In genomic region chr7:156640257-156640948, GRCh38 we compare ENCODE assay signal across 8 cellular contexts. TPM values are rescaled to one million over a fixed set of nuclear protein-coding genes. Genes with fewer than 3 reads are reported as not detected.
DNase-seq lines count a peak whose midpoint lies in the region; TF ChIP-seq lines count a peak whose summit lies in the region.

Gene RNF32 (plus strand): TSS chr7:156640774. CDS start chr7:156643878, 3,104 bp downstream.

- H3K27me3 Mint-ChIP-seq in activated naive CD4-positive, alpha-beta T cell treated with anti-CD3 and anti-CD28 coated beads, Interleukin-2, amount 10 ng/mL, durations not matched to agents 7 days and 5 days = peaks cover 20% of the 10 kb centered on the region
- H3K27me3 Mint-ChIP-seq in osteocyte (ENCODE audit: unreplicated experiment) = peaks cover 7% of the 10 kb centered on the region

- H2AFZ ChIP-seq in GM23248 = peak within 1 kb of the TSS; percentile 97

- peaks cover 7% of the 10 kb centered on the region; the same call in 1 of the 2 replicates for H3K4me1 ChIP-seq in GM23248 (ENCODE audit: insufficient read depth)
- H3K4me1 ChIP-seq in thymus (ENCODE audit: control insufficient read depth, insufficient read depth, low read length) = peaks cover 9% of the 10 kb centered on the region

- peaks cover 19% of the 10 kb centered on the region for H3K79me2 ChIP-seq in GM23248 (ENCODE audit: insufficient read depth)

- H3K4me3 ChIP-seq in GM23248 = peak within 1 kb of the TSS; percentile 86
- H3K4me3 ChIP-seq in thymus (ENCODE audit: low read length) = peak within 1 kb of the TSS; percentile 77

- H3K4me2 ChIP-seq in GM23248 (ENCODE audit: unreplicated experiment) = peak within 1 kb of the TSS; percentile 84

- CTCF ChIA-PET in activated naive CD4-positive, alpha-beta T cell treated with anti-CD3 and anti-CD28 coated beads, Interleukin-2, amount 10 ng/mL, durations not matched to agents 7 days and 5 days (lab: Charles Lee) = no interaction called here

- H3K4me1 Mint-ChIP-seq in activated naive CD4-positive, alpha-beta T cell treated with anti-CD3 and anti-CD28 coated beads, Interleukin-2, amount 10 ng/mL, durations not matched to agents 7 days and 5 days = peaks cover 20% of the 10 kb centered on the region
- H3K4me1 Mint-ChIP-seq in osteocyte (ENCODE audit: unreplicated experiment) = peaks cover 22% of the 10 kb centered on the region

- H4K20me1 ChIP-seq in GM23248 (ENCODE audit: insufficient read depth) = no peaks in the 10 kb centered on the region

- H3K9me2 ChIP-seq in GM23248 (ENCODE audit: insufficient read depth) = no peaks in the 10 kb centered on the region

- WGBS in GM23248 (ENCODE audit: low coverage in 1 of 2, low lambda C conversion rate in 2 of 2, missing lambda C conversion rate in 2 of 2), 2 experiments = 1 to 2% methylated on average over 51 to 67 of the region's 85 CpGs
- WGBS in thymus = 1% methylated on average over 85 of the region's 85 CpGs

- H3K36me3 Mint-ChIP-seq in activated naive CD4-positive, alpha-beta T cell treated with anti-CD3 and anti-CD28 coated beads, Interleukin-2, amount 10 ng/mL, durations not matched to agents 7 days and 5 days = peaks cover 4% of the 10 kb centered on the region
- peaks cover 6% of the 10 kb centered on the region for H3K36me3 Mint-ChIP-seq in osteocyte (ENCODE audit: unreplicated experiment)

- peaks cover 7% of the 10 kb centered on the region for H3K9me3 Mint-ChIP-seq in activated naive CD4-positive, alpha-beta T cell treated with anti-CD3 and anti-CD28 coated beads, Interleukin-2, amount 10 ng/mL, durations not matched to agents 7 days and 5 days
- H3K9me3 Mint-ChIP-seq in osteocyte (ENCODE audit: unreplicated experiment) = peaks cover 17% of the 10 kb centered on the region

- H3K36me3 ChIP-seq in GM23248 (ENCODE audit: low read depth) (no peaks in the 10 kb centered on the region), thymus (ENCODE audit: control insufficient read depth, insufficient read depth) (no peaks in the 10 kb centered on the region)

- DNase-seq in EH (ENCODE audit: low read depth) (peak; percentile 89), GM23248 (peak; percentile 95), LoVo (ENCODE audit: low spot score) (peak; percentile 93), SIG-M5 (lab: John Stamatoyannopoulos, UW) (peak; percentile 18), globus pallidus (ENCODE audit: low spot score) (peak; percentile 87), osteocyte (ENCODE audit: extremely low spot score, unreplicated experiment) (peak; percentile 99)
- DNase-seq in activated naive CD4-positive, alpha-beta T cell treated with anti-CD3 and anti-CD28 coated beads, Interleukin-2, amount 10 ng/mL, durations not matched to agents 7 days and 5 days = peak; percentile 98

- no peaks in the 10 kb centered on the region for H3K27me3 ChIP-seq in GM23248 (replicated peaks; ENCODE audit: insufficient read depth)
- peaks cover 2% of the 10 kb centered on the region for H3K27me3 ChIP-seq in thymus (ENCODE audit: control insufficient read depth, insufficient read depth)

- peak within 1 kb of the TSS; percentile 87 for H3K9ac ChIP-seq in GM23248

- H3K27ac ChIP-seq in GM23248 (peak within 1 kb of the TSS; percentile 72), thymus (ENCODE audit: low read depth) (peak within 1 kb of the TSS; percentile 78)

- in situ Hi-C loops in GM23248 (cut with MboI) = no loop called here

- no peaks in the 10 kb centered on the region for H3F3A ChIP-seq in GM23248 (ENCODE audit: insufficient read depth)

- H3K4me3 Mint-ChIP-seq in activated naive CD4-positive, alpha-beta T cell treated with anti-CD3 and anti-CD28 coated beads, Interleukin-2, amount 10 ng/mL, durations not matched to agents 7 days and 5 days = peak within 1 kb of the TSS; percentile 85
- H3K4me3 Mint-ChIP-seq in osteocyte (ENCODE audit: unreplicated experiment) = peak within 1 kb of the TSS; percentile 87

- peak within 1 kb of the TSS; percentile 93 for H3K27ac Mint-ChIP-seq in activated naive CD4-positive, alpha-beta T cell treated with anti-CD3 and anti-CD28 coated beads, Interleukin-2, amount 10 ng/mL, durations not matched to agents 7 days and 5 days
- peak within 1 kb of the TSS; percentile 86 for H3K27ac Mint-ChIP-seq in osteocyte (ENCODE audit: unreplicated experiment)

- no peaks in the 10 kb centered on the region for H3K9me3 ChIP-seq in GM23248 (ENCODE audit: low read depth)
- H3K9me3 ChIP-seq in thymus (ENCODE audit: control insufficient read depth) = peaks cover 1% of the 10 kb centered on the region

- no peak for TF ChIP-seq CTCF in osteocyte (IDR thresholded peaks at IDR 0.05)

RNA-seq across cellular contexts. Expression of gene RNF32, which starts in this region (rescaled TPM):
- 1.1 TPM in 2 replicates for total RNA-seq in GM23248 (2014; rRNA removed; shearing (Covaris generic))
- polyA plus RNA-seq in GM23248 (2016; fragmentation: Nextera tagmentation; extraction: Ambion mirVana) = 1.8 and 2.4 TPM in 2 replicates
- 1.7 and 1.8 TPM in 2 replicates for total RNA-seq in osteocyte
- polyA plus RNA-seq in thymus = 3.1 TPM

Comparison
In these comparisons a context has a peak if more than half of its experiments do, and no peak if none do; other contexts are left out.
1. Peak in every context shown above with its lines: DNase-seq, H3K4me3 ChIP-seq and H3K27ac ChIP-seq.
2. DNase-seq: peak in every context shown above with its lines; median percentile 99 in osteocyte; 98 in activated naive CD4-positive, alpha-beta T cell treated with anti-CD3 and anti-CD28 coated beads, Interleukin-2, amount 10 ng/mL, durations not matched to agents 7 days and 5 days; 95 in GM23248; 93 in LoVo; 89 in EH; 87 in globus pallidus; 18 in SIG-M5.